ENCODE assay signal across 8 cellular contexts in genomic region chr11:44611687-44612437, GRCh38. TPM values are rescaled to one million over a fixed set of nuclear protein-coding genes. Genes with fewer than 3 reads are reported as not detected.
DNase-seq lines count a peak whose midpoint lies in the region; ATAC-seq, FAIRE-seq and TF ChIP-seq lines count a peak whose summit lies in the region.

No MANE protein-coding gene starts in this region.

- no peaks in the 10 kb centered on the region for H3K9me3 ChIP-seq in H9 (ENCODE audit: control insufficient read depth, low read depth, low read length)
- H3K9me3 ChIP-seq in kidney (ENCODE audit: control insufficient read depth in 1 of 2, low read length in 2 of 2) = no peaks in the 10 kb centered on the region

- H3K4me1 ChIP-seq in H9 (ENCODE audit: insufficient read depth, low read length) (no peaks in the 10 kb centered on the region), kidney (ENCODE audit: control insufficient read depth in 1 of 2, insufficient read depth in 1 of 2, low read depth in 1 of 2, low read length in 2 of 2) (no peaks in the 10 kb centered on the region)

- no CpG with 5 or more reads among the region's 7 CpGs for WGBS in H9 (ENCODE audit: extremely low coverage, insufficient read length, low lambda C conversion rate)

- ATAC-seq in GM18907 (IDR thresholded peaks at IDR 0.05; ENCODE audit: unreplicated experiment) (peak; percentile 50), HG02970 (IDR thresholded peaks at IDR 0.05; ENCODE audit: low FRiP score, unreplicated experiment) (peak; percentile 39)

- no peak overlapping the region for H2BK12ac ChIP-seq in H9 (ENCODE audit: insufficient read length, low read depth, low read length)

- H3K9ac ChIP-seq in H9 (ENCODE audit: extremely low read depth, insufficient read length, low read length) = no peak overlapping the region
- H3K9ac ChIP-seq in kidney (ENCODE audit: low read length in 2 of 2) = no peak overlapping the region

- no peak overlapping the region for H4K91ac ChIP-seq in H9 (ENCODE audit: insufficient read length, low read depth, low read length)

- no peak overlapping the region for H2BK20ac ChIP-seq in H9 (ENCODE audit: low read depth, low read length, poor library complexity, severe bottlenecking)

- no peak overlapping the region for H4K8ac ChIP-seq in H9 (replicated peaks; ENCODE audit: insufficient read length, low read depth, low read length)

- H3K27ac Mint-ChIP-seq in chondrocyte (ENCODE audit: unreplicated experiment) (no peak overlapping the region), H9 (no peak overlapping the region; a peak in 1 of 7 replicates)

- no peak overlapping the region for H3K23ac ChIP-seq in H9 (ENCODE audit: insufficient read length, low read depth, low read length)

- no peak overlapping the region for H2BK15ac ChIP-seq in H9 (ENCODE audit: low read depth, low read length)

- H3T11ph ChIP-seq in H9 (ENCODE audit: low read length) = no peak overlapping the region

- intact Hi-C loops in kidney (cut with DNase I) = no loop called here

- no peaks in the 10 kb centered on the region for H3K36me3 ChIP-seq in kidney (ENCODE audit: control insufficient read depth in 1 of 2, insufficient read depth in 2 of 2, low read length in 2 of 2)

- H3K27me3 ChIP-seq in layer of hippocampus (ENCODE audit: control insufficient read depth, insufficient read depth, low read length) (no peaks in the 10 kb centered on the region), H9 (ENCODE audit: insufficient read depth, low read length) (no peaks in the 10 kb centered on the region)

- H3K27ac ChIP-seq in layer of hippocampus (ENCODE audit: low read depth, low read length) = peak overlapping the region; percentile 47
- H3K27ac ChIP-seq in H9 (ENCODE audit: insufficient read length, low read depth, low read length) = no peak overlapping the region
- H3K27ac ChIP-seq in kidney (ENCODE audit: low read depth in 2 of 2, low read length in 2 of 2) = no peak overlapping the region

- TF ChIP-seq CTCF in chondrocyte (IDR thresholded peaks at IDR 0.05) (no peak), H9 (conservative IDR thresholded peaks at IDR 0.05) (no peak), kidney (IDR thresholded peaks at IDR 0.05; ENCODE audit: borderline replicate concordance, extremely low read depth, insufficient read depth) (no peak)

- H2BK5ac ChIP-seq in H9 (ENCODE audit: insufficient read length, low read length) = no peak overlapping the region

- DNase-seq in activated CD4-positive, alpha-beta T cell treated with anti-CD3 and anti-CD28 coated beads, Interleukin-2, amount 50 U/mL, for 4 hours = peak; percentile 66 to 73
- no peak for DNase-seq in chondrocyte (ENCODE audit: low spot score)
- no peak for DNase-seq in H9
- DNase-seq in kidney = no peak
- no peak for DNase-seq in NCI-H1436 (lab: John Stamatoyannopoulos, UW)

- no peak overlapping the region for H3K4ac ChIP-seq in H9 (ENCODE audit: low read depth, low read length)

- no peaks in the 10 kb centered on the region for H3K79me2 ChIP-seq in H9 (ENCODE audit: insufficient read depth, low read length)

- H3K27me3 Mint-ChIP-seq in chondrocyte (ENCODE audit: low read depth) (peaks cover 4% of the 10 kb centered on the region), H9 (ENCODE audit: low read depth) (peaks cover 7% of the 10 kb centered on the region; the same call in 1 of the 2 replicates)

- no peak overlapping the region for H3K4me2 ChIP-seq in H9 (ENCODE audit: insufficient read depth, insufficient read length, low read length)

- no peak overlapping the region for H2AK5ac ChIP-seq in H9 (ENCODE audit: insufficient read length, low read length)

- H3K9me3 Mint-ChIP-seq in chondrocyte (ENCODE audit: low read depth) (no peaks in the 10 kb centered on the region), H9 (no peaks in the 10 kb centered on the region)

- no peaks in the 10 kb centered on the region for H4K20me1 ChIP-seq in H9 (ENCODE audit: control insufficient read depth, insufficient read depth, insufficient read length)

- peaks cover 16% of the 10 kb centered on the region for H3K4me1 Mint-ChIP-seq in chondrocyte (ENCODE audit: low read depth)
- H3K4me1 Mint-ChIP-seq in H9 = peaks cover 7 to 15% of the 10 kb centered on the region in 2 experiments; a peak in 3 of 4 replicates

- no peak overlapping the region for H3K56ac ChIP-seq in H9 (ENCODE audit: insufficient read length, low read depth, low read length)

- H3K4me3 Mint-ChIP-seq in chondrocyte (ENCODE audit: unreplicated experiment) (no peak overlapping the region), H9 (no peak overlapping the region)

- no peak overlapping the region for H3K18ac ChIP-seq in H9 (ENCODE audit: insufficient read length, low read depth, low read length)

- H3K4me3 ChIP-seq in kidney (ENCODE audit: low read length in 2 of 2) = no peak overlapping the region

- H3K79me1 ChIP-seq in H9 (ENCODE audit: insufficient read depth, low read depth, low read length, poor library complexity, severe bottlenecking) = no peaks in the 10 kb centered on the region

- H2AFZ ChIP-seq in H9 (ENCODE audit: low read length) = no peak overlapping the region

- H3K14ac ChIP-seq in H9 (ENCODE audit: insufficient read depth, low read length) = no peak overlapping the region

- H3K23me2 ChIP-seq in H9 (ENCODE audit: insufficient read length, low read depth, low read length, poor library complexity, severe bottlenecking) = no peaks in the 10 kb centered on the region

- H3K36me3 Mint-ChIP-seq in chondrocyte (ENCODE audit: low read depth) (peaks cover 2% of the 10 kb centered on the region), H9 (ENCODE audit: insufficient read depth in 1 of 3, low read depth in 3 of 3) (no peaks in the 10 kb centered on the region)

- no peak overlapping the region for H2BK120ac ChIP-seq in H9 (ENCODE audit: low read depth, low read length, poor library complexity, severe bottlenecking)

- no peak overlapping the region for H4K5ac ChIP-seq in H9 (ENCODE audit: insufficient read length, low read depth, low read length)

- FAIRE-seq in kidney (lab: Jason Lieb, UNC) = no peak

RNA-seq across cellular contexts. Expression of gene CD82, which starts 46.4 kb away (rescaled TPM):
- 14.4 to 46.6 TPM (median 17.0 TPM) in 3 replicates for total RNA-seq in chondrocyte
- 4.5 and 5.9 TPM in 2 replicates for total RNA-seq in H9 (2021)
- total RNA-seq in kidney = 94.4 TPM
- 59.3 TPM for polyA plus RNA-seq in kidney (ENCODE audit: insufficient read depth, low read depth, low replicate concordance)

Comparison
In these comparisons a context has a peak if more than half of its experiments do, and no peak if none do; other contexts are left out.
1. DNase-seq: peak in activated CD4-positive, alpha-beta T cell treated with anti-CD3 and anti-CD28 coated beads, Interleukin-2, amount 50 U/mL, for 4 hours (2 of 2); none in chondrocyte (single experiment), H9 (single experiment), kidney (single experiment) and NCI-H1436 (single experiment).